ENCODE assay signal across 14 cellular contexts in genomic region chr15:58518626-58519025, GRCh38.
DNase-seq lines count a peak whose midpoint lies in the region; ATAC-seq and TF ChIP-seq lines count a peak whose summit lies in the region.
"Had no signal": no experiment of that assay in that cellular context is flagged by ENCODE, and none has a peak within 500 bp of the region (broad histone marks: within the 10 kb centered on the region; RNA-seq: fewer than 3 reads in every experiment).

No MANE protein-coding gene starts in this region.

- no peaks in the 10 kb centered on the region for H3K27me3 Mint-ChIP-seq in CD4-positive, alpha-beta T cell
- H3K27me3 Mint-ChIP-seq in endothelial cell (ENCODE audit: unreplicated experiment): peaks cover 11% of the 10 kb centered on the region

- CTCF ChIA-PET in CD4-positive, alpha-beta T cell (lab: Charles Lee): no interaction called here

- H3K4me1 Mint-ChIP-seq in CD4-positive, alpha-beta T cell (ENCODE audit: low read depth): peaks cover 56% of the 10 kb centered on the region
- peaks cover 48% of the 10 kb centered on the region for H3K4me1 Mint-ChIP-seq in endothelial cell (ENCODE audit: unreplicated experiment)

- no peaks in the 10 kb centered on the region for H3K9me3 ChIP-seq in CD4-positive, alpha-beta T cell (ENCODE audit: control insufficient read depth, low read length)
- H3K9me3 ChIP-seq: esophagus muscularis mucosa had no signal

- POLR2A ChIA-PET in CD4-positive, alpha-beta T cell (lab: Charles Lee): no interaction called here

- H3K36me3 Mint-ChIP-seq in CD4-positive, alpha-beta T cell (ENCODE audit: low read depth): no peaks in the 10 kb centered on the region
- H3K36me3 Mint-ChIP-seq in endothelial cell (ENCODE audit: low read depth, unreplicated experiment): no peaks in the 10 kb centered on the region

- no peaks in the 10 kb centered on the region for H3K9me3 Mint-ChIP-seq in CD4-positive, alpha-beta T cell
- H3K9me3 Mint-ChIP-seq in endothelial cell (ENCODE audit: unreplicated experiment): no peaks in the 10 kb centered on the region

- no peak for TF ChIP-seq CTCF in CD4-positive, alpha-beta T cell (IDR thresholded peaks at IDR 0.05)
- TF ChIP-seq CTCF in HL-60 (IDR thresholded peaks at IDR 0.05; ENCODE audit: insufficient read depth, low read length) (no peak), endothelial cell (IDR thresholded peaks at IDR 0.05; ENCODE audit: unreplicated experiment) (no peak)

- ATAC-seq in CD4-positive, alpha-beta T cell (ENCODE audit: poor library complexity): peak; percentile 54
- ATAC-seq in GM19023 (IDR thresholded peaks at IDR 0.05; ENCODE audit: unreplicated experiment) (peak; percentile 20), HG03457 (IDR thresholded peaks at IDR 0.05; ENCODE audit: unreplicated experiment) (no peak), GM19455 (IDR thresholded peaks at IDR 0.05; ENCODE audit: unreplicated experiment) (no peak)

- no peak for DNase-seq in CD4-positive, alpha-beta T cell
- DNase-seq in HL-60 (ENCODE audit: low read depth in 1 of 2, low spot score in 1 of 2) (no peak), endothelial cell (ENCODE audit: low spot score) (no peak), HT-29 (ENCODE audit: low spot score) (no peak)
- no peak for DNase-seq in stimulated activated CD4-positive, alpha-beta T cell treated with anti-CD3 and anti-CD28 coated beads, Interleukin-4, amount 100 ng/mL, for 4 hours
- DNase-seq: mesenchymal stem cell; NCI-H1092 treated with DMSO at 0.1 percent for 48 hours; NCI-H510A treated with DMSO at 0.1 percent for 48 hours; stimulated activated naive CD4-positive, alpha-beta T cell treated with Interleukin-2 at 50 U/mL for 16 hours had no signal

- no peak overlapping the region for H3K4me3 Mint-ChIP-seq in CD4-positive, alpha-beta T cell
- no peak overlapping the region for H3K4me3 Mint-ChIP-seq in endothelial cell (ENCODE audit: unreplicated experiment)

- peak overlapping the region; percentile 60 for H3K27ac Mint-ChIP-seq in CD4-positive, alpha-beta T cell
- peak overlapping the region; percentile 16 for H3K27ac Mint-ChIP-seq in endothelial cell (ENCODE audit: unreplicated experiment)
- H3K27ac Mint-ChIP-seq: progenitor cell of endocrine pancreas had no signal

- intact Hi-C loops in CD4-positive, alpha-beta T cell (cut with DNase I, micrococcal nuclease): loop anchor here in 1 of 2 experiments (5.0 kb wide), 2 partner anchors 36 to 291 kb away; no protein-coding TSS in a partner anchor

- no peaks in the 10 kb centered on the region for H3K27me3 ChIP-seq in CD4-positive, alpha-beta T cell (ENCODE audit: control insufficient read depth, insufficient read depth, low read length)
- no peaks in the 10 kb centered on the region for H3K27me3 ChIP-seq in HL-60 (ENCODE audit: insufficient read depth, poor library complexity, severe bottlenecking)
- H3K27me3 ChIP-seq: esophagus muscularis mucosa had no signal

- no peak overlapping the region for H3K4me3 ChIP-seq in HL-60 (replicated peaks; ENCODE audit: insufficient read depth, low read length)
- H3K4me3 ChIP-seq: esophagus muscularis mucosa had no signal

- H3K27ac ChIP-seq in CD4-positive, alpha-beta T cell (ENCODE audit: low read depth, low read length): peak overlapping the region; percentile 48
- H3K27ac ChIP-seq in HL-60 (replicated peaks): peak overlapping the region; percentile 65
- H3K27ac ChIP-seq: esophagus muscularis mucosa had no signal

Comparison
In these comparisons a context has a peak if more than half of its experiments do, and no peak if none do; other contexts are left out.
1. ATAC-seq: peak in CD4-positive, alpha-beta T cell (single experiment) and GM19023 (single experiment); none in HG03457 (single experiment) and GM19455 (single experiment).